In genomic region chr9:69342769-69343168, GRCh38 we compare ENCODE assay signal across 15 cellular contexts. TPM values are rescaled to one million over a fixed set of nuclear protein-coding genes. Genes with fewer than 3 reads are reported as not detected.
DNase-seq lines count a peak whose midpoint lies in the region; ATAC-seq and TF ChIP-seq lines count a peak whose summit lies in the region.
"Had no signal": no experiment of that assay in that cellular context is flagged by ENCODE, and none has a peak within 500 bp of the region (broad histone marks: within the 10 kb centered on the region; RNA-seq: fewer than 3 reads in every experiment).

No MANE protein-coding gene starts in this region.

- H3K4me1 ChIP-seq in H9 (ENCODE audit: insufficient read depth, low read length): no peaks in the 10 kb centered on the region; the same call in 1 of the 2 replicates
- H3K4me1 ChIP-seq in neural progenitor cell: peaks cover 12% of the 10 kb centered on the region

- no peak overlapping the region for H4K91ac ChIP-seq in H9 (ENCODE audit: insufficient read length, low read depth, low read length)

- H3K4me1 Mint-ChIP-seq in H9 (peaks cover 37 to 39% of the 10 kb centered on the region in 2 experiments), MCF 10A (ENCODE audit: insufficient read depth, unreplicated experiment) (no peaks in the 10 kb centered on the region), neural progenitor cell (peaks cover 7% of the 10 kb centered on the region)
- H3K4me1 Mint-ChIP-seq: CD4-positive, CD25-positive, alpha-beta regulatory T cell had no signal

- H3K23ac ChIP-seq in H9 (ENCODE audit: insufficient read length, low read depth, low read length): no peak overlapping the region

- no peak overlapping the region for H2BK12ac ChIP-seq in H9 (ENCODE audit: insufficient read length, low read depth, low read length)

- no peak overlapping the region for H3K4ac ChIP-seq in H9 (ENCODE audit: low read depth, low read length)

- H2AK5ac ChIP-seq in H9 (ENCODE audit: insufficient read length, low read length): no peak overlapping the region

- H4K8ac ChIP-seq in H9 (replicated peaks; ENCODE audit: insufficient read length, low read depth, low read length): no peak overlapping the region

- H3K27me3 Mint-ChIP-seq in H9 (ENCODE audit: low read depth): no peaks in the 10 kb centered on the region
- peaks cover 36% of the 10 kb centered on the region for H3K27me3 Mint-ChIP-seq in MCF 10A (ENCODE audit: insufficient read depth, unreplicated experiment)
- peaks cover 4% of the 10 kb centered on the region for H3K27me3 Mint-ChIP-seq in neural progenitor cell (ENCODE audit: insufficient read depth, low read depth)

- H3K9me3 ChIP-seq in H9 (ENCODE audit: control insufficient read depth, low read depth, low read length) (no peaks in the 10 kb centered on the region), neural progenitor cell (ENCODE audit: low read depth) (no peaks in the 10 kb centered on the region)
- H3K9me3 ChIP-seq: BLaER1 treated with 17β-estradiol and CSF1 and Interleukin-3, amounts not matched to agents 10 nM and 100 nM had no signal

- peak overlapping the region in 2 of 3 experiments; percentile 45 to 81; a peak in 1 of 7 replicates for H3K27ac Mint-ChIP-seq in H9
- H3K27ac Mint-ChIP-seq in MCF 10A (ENCODE audit: low read depth, unreplicated experiment): no peak overlapping the region
- H3K27ac Mint-ChIP-seq in neural progenitor cell: no peak overlapping the region
- H3K27ac Mint-ChIP-seq: CD4-positive, CD25-positive, alpha-beta regulatory T cell had no signal

- CTCF ChIA-PET in MCF 10A (lab: Yijun Ruan, JAX): interaction anchor here (0.6 kb wide), 1 partner anchor 308 kb away, joined by 3 read pairs; no protein-coding TSS in a partner anchor

- no peak overlapping the region for H3T11ph ChIP-seq in H9 (ENCODE audit: low read length)

- no peak for TF ChIP-seq CTCF in H9 (conservative IDR thresholded peaks at IDR 0.05)
- no peak for TF ChIP-seq CTCF in MCF 10A (IDR thresholded peaks at IDR 0.05; ENCODE audit: unreplicated experiment)
- no peak for TF ChIP-seq CTCF in epithelial cell of esophagus (IDR thresholded peaks at IDR 0.05; ENCODE audit: insufficient read depth, low read depth, low read length, missing control alignments)
- TF ChIP-seq CTCF in neural progenitor cell (IDR thresholded peaks at IDR 0.05): no peak

- H2BK5ac ChIP-seq in H9 (ENCODE audit: insufficient read length, low read length): no peak overlapping the region

- no peaks in the 10 kb centered on the region for H4K20me1 ChIP-seq in H9 (ENCODE audit: control insufficient read depth, insufficient read depth, insufficient read length)
- no peaks in the 10 kb centered on the region for H4K20me1 ChIP-seq in neural progenitor cell (ENCODE audit: low read depth)
- H4K20me1 ChIP-seq: BLaER1 treated with 17β-estradiol and CSF1 and Interleukin-3, amounts not matched to agents 10 nM and 100 nM had no signal

- H3K79me2 ChIP-seq in H9 (ENCODE audit: insufficient read depth, low read length) (no peaks in the 10 kb centered on the region), neural progenitor cell (ENCODE audit: low read depth) (no peaks in the 10 kb centered on the region)

- DNase-seq in H9: no peak
- DNase-seq in MCF 10A (ENCODE audit: unreplicated experiment): peak; percentile 16
- DNase-seq in epithelial cell of esophagus (ENCODE audit: low read depth): peak; percentile 34
- no peak for DNase-seq in neural progenitor cell (ENCODE audit: low spot score)
- DNase-seq in effector CD4-positive, alpha-beta T cell: no peak
- DNase-seq in NCI-H774 (lab: John Stamatoyannopoulos, UW): no peak
- DNase-seq in GDM1 (lab: John Stamatoyannopoulos, UW): no peak
- no peak for DNase-seq in sciatic nerve (ENCODE audit: low spot score)
- DNase-seq: ACHN; CD4-positive, CD25-positive, alpha-beta regulatory T cell; DMS53; H7 had no signal

- H3K23me2 ChIP-seq in H9 (ENCODE audit: insufficient read length, low read depth, low read length, poor library complexity, severe bottlenecking): no peaks in the 10 kb centered on the region

- no peak overlapping the region for H3K56ac ChIP-seq in H9 (ENCODE audit: insufficient read length, low read depth, low read length)

- no TSS peak for BruUV-seq in MCF 10A (replicated peaks; lab: Mats Ljungman, UMichigan)

- no peak overlapping the region for H2BK15ac ChIP-seq in H9 (ENCODE audit: low read depth, low read length)

- H3K18ac ChIP-seq in H9 (ENCODE audit: insufficient read length, low read depth, low read length): no peak overlapping the region

- H3F3A ChIP-seq in neural progenitor cell (ENCODE audit: low read depth): peaks cover 12% of the 10 kb centered on the region

- no CpG with 5 or more reads among the region's 1 CpG for WGBS in H9 (ENCODE audit: extremely low coverage, insufficient read length, low lambda C conversion rate)

- H4K5ac ChIP-seq in H9 (ENCODE audit: insufficient read length, low read depth, low read length): no peak overlapping the region

- no peak for ATAC-seq in sciatic nerve
- ATAC-seq: HepG2 had no signal

- intact Hi-C loops in MCF 10A (cut with micrococcal nuclease) (no loop called here), sciatic nerve (cut with DNase I) (no loop called here)

- H2BK20ac ChIP-seq in H9 (ENCODE audit: low read depth, low read length, poor library complexity, severe bottlenecking): no peak overlapping the region

- H3K27ac ChIP-seq in H9 (ENCODE audit: insufficient read length, low read depth, low read length): no peak overlapping the region
- no peak overlapping the region for H3K27ac ChIP-seq in neural progenitor cell
- H3K27ac ChIP-seq: BLaER1 treated with 17β-estradiol and CSF1 and Interleukin-3, amounts not matched to agents 10 nM and 100 nM had no signal

- H3K4me3 Mint-ChIP-seq in H9 (no peak overlapping the region), MCF 10A (ENCODE audit: unreplicated experiment) (no peak overlapping the region), neural progenitor cell (no peak overlapping the region)
- H3K4me3 Mint-ChIP-seq: CD4-positive, CD25-positive, alpha-beta regulatory T cell had no signal

- H2AFZ ChIP-seq in H9 (ENCODE audit: low read length) (no peak overlapping the region), neural progenitor cell (replicated peaks) (no peak overlapping the region)

- H3K36me3 Mint-ChIP-seq in H9 (ENCODE audit: insufficient read depth in 1 of 3, low read depth in 3 of 3) (no peaks in the 10 kb centered on the region), MCF 10A (ENCODE audit: insufficient read depth, unreplicated experiment) (no peaks in the 10 kb centered on the region), neural progenitor cell (no peaks in the 10 kb centered on the region)
- H3K36me3 Mint-ChIP-seq: CD4-positive, CD25-positive, alpha-beta regulatory T cell had no signal

- H3K9me3 Mint-ChIP-seq in H9 (no peaks in the 10 kb centered on the region), MCF 10A (ENCODE audit: unreplicated experiment) (no peaks in the 10 kb centered on the region), neural progenitor cell (no peaks in the 10 kb centered on the region)

- H3K14ac ChIP-seq in H9 (ENCODE audit: insufficient read depth, low read length): no peak overlapping the region

- POLR2A ChIA-PET in MCF 10A (lab: Yijun Ruan, JAX): no interaction called here

- H3K4me3 ChIP-seq in epithelial cell of esophagus (ENCODE audit: low read length) (no peak overlapping the region), neural progenitor cell (no peak overlapping the region)
- H3K4me3 ChIP-seq: BLaER1 treated with 17β-estradiol and CSF1 and Interleukin-3, amounts not matched to agents 10 nM and 100 nM had no signal

- H3K36me3 ChIP-seq in neural progenitor cell: no peaks in the 10 kb centered on the region
- H3K36me3 ChIP-seq: BLaER1 treated with 17β-estradiol and CSF1 and Interleukin-3, amounts not matched to agents 10 nM and 100 nM had no signal

- H3K4me2 ChIP-seq in H9 (ENCODE audit: insufficient read depth, insufficient read length, low read length): no peak overlapping the region
- peak overlapping the region; percentile 35 for H3K4me2 ChIP-seq in neural progenitor cell
- H3K4me2 ChIP-seq: BLaER1 treated with 17β-estradiol and CSF1 and Interleukin-3, amounts not matched to agents 10 nM and 100 nM had no signal

- H3K9ac ChIP-seq in H9 (ENCODE audit: extremely low read depth, insufficient read length, low read length): no peak overlapping the region
- H3K9ac ChIP-seq in neural progenitor cell: no peak overlapping the region
- H3K9ac ChIP-seq: BLaER1 treated with 17β-estradiol and CSF1 and Interleukin-3, amounts not matched to agents 10 nM and 100 nM had no signal

- H3K27me3 ChIP-seq in H9 (ENCODE audit: insufficient read depth, low read length): no peaks in the 10 kb centered on the region
- H3K27me3 ChIP-seq in neural progenitor cell: no peaks in the 10 kb centered on the region
- H3K27me3 ChIP-seq: BLaER1 treated with 17β-estradiol and CSF1 and Interleukin-3, amounts not matched to agents 10 nM and 100 nM had no signal

- H3K79me1 ChIP-seq in H9 (ENCODE audit: insufficient read depth, low read depth, low read length, poor library complexity, severe bottlenecking): no peaks in the 10 kb centered on the region

- H2BK120ac ChIP-seq in H9 (ENCODE audit: low read depth, low read length, poor library complexity, severe bottlenecking): no peak overlapping the region

RNA-seq across cellular contexts. Expression of gene ENTREP1, which starts 17.8 kb away (rescaled TPM):
- total RNA-seq in H9 (2021) (21.3 and 21.8 TPM in 2 replicates), MCF 10A (2022) (0.35 and 0.74 TPM in 2 replicates), neural progenitor cell (ENCODE audit: low replicate concordance) (1.8 TPM in 2 replicates), sciatic nerve (2.9 TPM)
- total RNA-seq: CD4-positive, CD25-positive, alpha-beta regulatory T cell; HepG2; HT-29 had no signal

Comparison
In these comparisons a context has a peak if more than half of its experiments do, and no peak if none do; other contexts are left out.
1. DNase-seq: peak in MCF 10A (single experiment) and epithelial cell of esophagus (single experiment); none in H9 (single experiment), neural progenitor cell (single experiment), effector CD4-positive, alpha-beta T cell (single experiment), NCI-H774 (single experiment), GDM1 (single experiment) and sciatic nerve (single experiment).
2. H3K27ac Mint-ChIP-seq: peak in H9 (2 of 3); none in MCF 10A (single experiment) and neural progenitor cell (single experiment).